In genomic region chr15:78859971-78860733, GRCh38 we compare ENCODE assay signal across 1 cellular context.
A peak's percentile ranks its signal among the peaks of the same experiment; 100 is the strongest.
TF ChIP-seq lines count a peak whose summit lies in the region.

No MANE protein-coding gene starts in this region.

TF ChIP-seq in HepG2, 621 proteins besides CTCF, POLR2A, EP300 and RAD21 (continued from another document and continues in another):
- TF ChIP-seq PRDM4 (CRISPR knock-in tag; IDR thresholded peaks at IDR 0.05; ENCODE audit: borderline replicate concordance) (no peak), GABPA (IDR thresholded peaks at IDR 0.05; ENCODE audit: low read depth, low read length) (no peak), GABPA (CRISPR knock-in tag; IDR thresholded peaks at IDR 0.05; ENCODE audit: low read depth) (no peak), ZNF670 (CRISPR knock-in tag; IDR thresholded peaks at IDR 0.05; ENCODE audit: borderline replicate concordance) (peak; percentile 47; the same call in 1 of the 2 replicates), GMEB1 (CRISPR knock-in tag; IDR thresholded peaks at IDR 0.05; ENCODE audit: borderline replicate concordance) (no peak), ZNF530 (CRISPR knock-in tag; IDR thresholded peaks at IDR 0.05; ENCODE audit: low read depth) (no peak), KMT2A (CRISPR knock-in tag; IDR thresholded peaks at IDR 0.05) (no peak), MAX (IDR thresholded peaks at IDR 0.05) (0 out of 2 replicates have a peak, but pooled peaks have one; percentile 10), MIXL1 (CRISPR knock-in tag; IDR thresholded peaks at IDR 0.05) (peak; percentile 75), ZNF605 (CRISPR knock-in tag; IDR thresholded peaks at IDR 0.05) (no peak), ZNF501 (CRISPR knock-in tag; IDR thresholded peaks at IDR 0.05) (0 out of 2 replicates have a peak, but pooled peaks have one; percentile 21), PITX1 (CRISPR knock-in tag; IDR thresholded peaks at IDR 0.05) (peak; percentile 69; the same call in 1 of the 2 replicates), CBX5 (CRISPR knock-in tag; IDR thresholded peaks at IDR 0.05; ENCODE audit: borderline replicate concordance) (no peak), ZNF44 (CRISPR knock-in tag; IDR thresholded peaks at IDR 0.05) (no peak), ZNF407 (CRISPR knock-in tag; IDR thresholded peaks at IDR 0.05; ENCODE audit: not compliant biosample characterization) (no peak), ZNF777 (CRISPR knock-in tag; IDR thresholded peaks at IDR 0.05) (no peak), HOXA9 (CRISPR knock-in tag; IDR thresholded peaks at IDR 0.05; ENCODE audit: borderline replicate concordance) (no peak), ZNF619 (CRISPR knock-in tag; IDR thresholded peaks at IDR 0.05) (no peak), ZBTB3 (CRISPR knock-in tag; IDR thresholded peaks at IDR 0.05; ENCODE audit: borderline replicate concordance, low read depth) (no peak), RCOR2 (CRISPR knock-in tag; IDR thresholded peaks at IDR 0.05) (peak; percentile 45; the same call in 1 of the 2 replicates), ZFP62 (CRISPR knock-in tag; IDR thresholded peaks at IDR 0.05) (no peak), FOXK1 (CRISPR knock-in tag; IDR thresholded peaks at IDR 0.05; ENCODE audit: borderline replicate concordance, low read depth) (no peak), NFYC (CRISPR knock-in tag; IDR thresholded peaks at IDR 0.05) (0 out of 2 replicates have a peak, but pooled peaks have one; percentile 15), ZNF678 (CRISPR knock-in tag; IDR thresholded peaks at IDR 0.05) (no peak), FOXK2 (IDR thresholded peaks at IDR 0.05) (no peak), ZNF570 (CRISPR knock-in tag; IDR thresholded peaks at IDR 0.05; ENCODE audit: borderline replicate concordance) (no peak), ZNF776 (CRISPR knock-in tag; IDR thresholded peaks at IDR 0.05) (no peak), ZSCAN29 (CRISPR knock-in tag; conservative IDR thresholded peaks at IDR 0.05) (no peak), ZNF124 (CRISPR knock-in tag; IDR thresholded peaks at IDR 0.05) (0 out of 2 replicates have a peak, but pooled peaks have one; percentile 49), ELK4 (CRISPR knock-in tag; IDR thresholded peaks at IDR 0.05; ENCODE audit: borderline replicate concordance) (no peak), CAMTA2 (CRISPR knock-in tag; IDR thresholded peaks at IDR 0.05; ENCODE audit: borderline replicate concordance) (no peak), CENPX (CRISPR knock-in tag; IDR thresholded peaks at IDR 0.05) (no peak), ZNF292 (CRISPR knock-in tag; IDR thresholded peaks at IDR 0.05; ENCODE audit: borderline replicate concordance, low read depth) (no peak), MIER3 (CRISPR knock-in tag; IDR thresholded peaks at IDR 0.05; ENCODE audit: borderline replicate concordance) (no peak), ZSCAN31 (CRISPR knock-in tag; IDR thresholded peaks at IDR 0.05; ENCODE audit: low read depth) (peak; percentile 44; the same call in 1 of the 2 replicates), ZNF709 (CRISPR knock-in tag; IDR thresholded peaks at IDR 0.05) (no peak), SMAD3 (CRISPR knock-in tag; IDR thresholded peaks at IDR 0.05) (no peak), HDAC1 (CRISPR knock-in tag; IDR thresholded peaks at IDR 0.05) (0 out of 2 replicates have a peak, but pooled peaks have one; percentile 20), ZNF660 (CRISPR knock-in tag; IDR thresholded peaks at IDR 0.05; ENCODE audit: borderline replicate concordance, low read depth) (no peak), SRSF1 (optimal IDR thresholded peaks at IDR 0.05; ENCODE audit: low read depth, low read length) (no peak), TARDBP (CRISPR knock-in tag; IDR thresholded peaks at IDR 0.05) (no peak), THAP11 (CRISPR knock-in tag; IDR thresholded peaks at IDR 0.05) (peak; percentile 59; the same call in 1 of the 2 replicates), ZNF253 (CRISPR knock-in tag; IDR thresholded peaks at IDR 0.05; ENCODE audit: borderline replicate concordance) (no peak), STAG1 (CRISPR knock-in tag; IDR thresholded peaks at IDR 0.05) (peak; percentile 28)
- TF ChIP-seq, protein P1, sequence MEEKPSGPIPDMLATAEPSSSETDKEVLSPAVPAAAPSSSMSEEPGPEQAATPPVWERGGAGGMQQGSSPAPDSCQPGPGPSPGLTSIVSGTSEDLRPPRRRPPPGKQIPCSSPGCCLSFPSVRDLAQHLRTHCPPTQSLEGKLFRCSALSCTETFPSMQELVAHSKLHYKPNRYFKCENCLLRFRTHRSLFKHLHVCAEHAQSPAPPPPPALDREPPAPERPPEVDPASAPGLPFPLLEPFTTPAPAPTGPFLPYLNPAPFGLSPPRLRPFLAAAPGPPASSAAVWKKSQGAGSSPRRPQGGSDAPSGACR (CRISPR knock-in tag; IDR thresholded peaks at IDR 0.05) = no peak
- TF ChIP-seq, protein P2, sequence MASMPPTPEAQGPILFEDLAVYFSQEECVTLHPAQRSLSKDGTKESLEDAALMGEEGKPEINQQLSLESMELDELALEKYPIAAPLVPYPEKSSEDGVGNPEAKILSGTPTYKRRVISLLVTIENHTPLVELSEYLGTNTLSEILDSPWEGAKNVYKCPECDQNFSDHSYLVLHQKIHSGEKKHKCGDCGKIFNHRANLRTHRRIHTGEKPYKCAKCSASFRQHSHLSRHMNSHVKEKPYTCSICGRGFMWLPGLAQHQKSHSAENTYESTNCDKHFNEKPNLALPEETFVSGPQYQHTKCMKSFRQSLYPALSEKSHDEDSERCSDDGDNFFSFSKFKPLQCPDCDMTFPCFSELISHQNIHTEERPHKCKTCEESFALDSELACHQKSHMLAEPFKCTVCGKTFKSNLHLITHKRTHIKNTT (CRISPR knock-in tag; IDR thresholded peaks at IDR 0.05) = no peak
- TF ChIP-seq, protein P3, sequence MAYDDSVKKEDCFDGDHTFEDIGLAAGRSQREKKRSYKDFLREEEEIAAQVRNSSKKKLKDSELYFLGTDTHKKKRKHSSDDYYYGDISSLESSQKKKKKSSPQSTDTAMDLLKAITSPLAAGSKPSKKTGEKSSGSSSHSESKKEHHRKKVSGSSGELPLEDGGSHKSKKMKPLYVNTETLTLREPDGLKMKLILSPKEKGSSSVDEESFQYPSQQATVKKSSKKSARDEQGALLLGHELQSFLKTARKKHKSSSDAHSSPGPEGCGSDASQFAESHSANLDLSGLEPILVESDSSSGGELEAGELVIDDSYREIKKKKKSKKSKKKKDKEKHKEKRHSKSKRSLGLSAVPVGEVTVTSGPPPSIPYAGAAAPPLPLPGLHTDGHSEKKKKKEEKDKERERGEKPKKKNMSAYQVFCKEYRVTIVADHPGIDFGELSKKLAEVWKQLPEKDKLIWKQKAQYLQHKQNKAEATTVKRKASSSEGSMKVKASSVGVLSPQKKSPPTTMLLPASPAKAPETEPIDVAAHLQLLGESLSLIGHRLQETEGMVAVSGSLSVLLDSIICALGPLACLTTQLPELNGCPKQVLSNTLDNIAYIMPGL (CRISPR knock-in tag; IDR thresholded peaks at IDR 0.05; ENCODE audit: borderline replicate concordance in 1 of 2, low read depth in 1 of 2) = peak; percentile 79 to 83; a peak in 3 of 4 replicates
- TF ChIP-seq, protein P4, sequence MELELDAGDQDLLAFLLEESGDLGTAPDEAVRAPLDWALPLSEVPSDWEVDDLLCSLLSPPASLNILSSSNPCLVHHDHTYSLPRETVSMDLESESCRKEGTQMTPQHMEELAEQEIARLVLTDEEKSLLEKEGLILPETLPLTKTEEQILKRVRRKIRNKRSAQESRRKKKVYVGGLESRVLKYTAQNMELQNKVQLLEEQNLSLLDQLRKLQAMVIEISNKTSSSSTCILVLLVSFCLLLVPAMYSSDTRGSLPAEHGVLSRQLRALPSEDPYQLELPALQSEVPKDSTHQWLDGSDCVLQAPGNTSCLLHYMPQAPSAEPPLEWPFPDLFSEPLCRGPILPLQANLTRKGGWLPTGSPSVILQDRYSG (CRISPR knock-in tag; IDR thresholded peaks at IDR 0.05) = no peak
